In the genomic region with DNA sequence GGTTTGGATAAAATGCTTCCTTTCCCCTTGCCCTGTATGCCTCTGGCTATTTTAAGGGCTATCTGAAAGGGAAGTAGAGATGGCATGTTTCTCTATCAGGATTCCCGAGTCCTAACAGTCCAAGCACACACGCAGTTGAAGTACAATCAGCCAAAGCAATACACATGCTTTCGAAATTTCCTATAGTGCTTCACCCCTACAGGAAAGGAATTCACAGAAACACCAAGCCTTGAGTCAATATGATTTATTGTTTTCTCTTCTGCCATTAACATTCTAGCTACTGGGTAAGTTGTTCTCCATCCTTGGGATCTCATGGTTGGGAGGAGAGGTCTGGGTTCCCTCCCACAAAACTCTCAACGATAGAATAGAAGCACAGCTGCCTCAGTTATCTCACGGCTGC, we compare ENCODE assay signal across 25 cellular contexts. TPM values are rescaled to one million over a fixed set of nuclear protein-coding genes. Genes with fewer than 3 reads are reported as not detected.
DNase-seq lines count a peak whose midpoint lies in the region; ATAC-seq and TF ChIP-seq lines count a peak whose summit lies in the region.
"Had no signal": no experiment of that assay in that cellular context is flagged by ENCODE, and none has a peak within 500 bp of the region (broad histone marks: within the 10 kb centered on the region; RNA-seq: fewer than 3 reads in every experiment).

No MANE protein-coding gene starts in this region.

- intact Hi-C loops in activated CD8-positive, alpha-beta T cell treated with anti-CD3 and anti-CD28 coated beads for 36 hours (cut with micrococcal nuclease) = no loop called here
- intact Hi-C loops in vagina (cut with DNase I) = no loop called here

- H3K4me1 ChIP-seq in neutrophil (ENCODE audit: control insufficient read depth in 1 of 2, insufficient read depth in 1 of 2, low read depth in 1 of 2, low read length in 1 of 2) = peaks cover 13 to 16% of the 10 kb centered on the region in 2 experiments
- H3K4me1 ChIP-seq in vagina = no peaks in the 10 kb centered on the region
- H3K4me1 ChIP-seq: BE2C had no signal

- H3K36me3 Mint-ChIP-seq in activated CD8-positive, alpha-beta T cell treated with anti-CD3 and anti-CD28 coated beads for 36 hours (ENCODE audit: low read depth) = no peaks in the 10 kb centered on the region

- CTCF ChIA-PET in activated CD8-positive, alpha-beta T cell treated with anti-CD3 and anti-CD28 coated beads for 36 hours (lab: Charles Lee) = interaction anchor here (1.0 to 8.5 kb wide), 13 partner anchors 9 to 195 kb away, joined by 3 to 104 read pairs (median 7); a partner anchor contains a TSS

- H3K4me3 ChIP-seq in neutrophil (ENCODE audit: low read depth in 1 of 2, low read length in 1 of 2) (no peak overlapping the region), vagina (no peak overlapping the region)
- H3K4me3 ChIP-seq: SK-N-MC had no signal

- peak; percentile 38 for DNase-seq in SKM-1 (lab: John Stamatoyannopoulos, UW; ENCODE audit: unreplicated experiment)
- no peak for DNase-seq in SKM-1 treated with dmso at 0.1 percent for 144 hours (lab: John Stamatoyannopoulos, UW; ENCODE audit: unreplicated experiment)
- DNase-seq in NCI-H226 = peak; percentile 80
- DNase-seq in activated CD8-positive, alpha-beta T cell treated with anti-CD3 and anti-CD28 coated beads for 36 hours = no peak
- DNase-seq in activated CD4-positive, alpha-beta T cell treated with anti-CD3 and anti-CD28 coated beads for 1 hour = no peak
- DNase-seq in vagina (ENCODE audit: extremely low spot score in 2 of 2) = no peak
- DNase-seq: 8988T, ACHN, BE2C, Calu3, DMS79 treated with DMSO at 0.1 percent for 48 hours, GF-D8, NCI-H1105 treated with DMSO at 0.1 percent for 48 hours, NCI-H1694, NCI-H2029 treated with DMSO at 0.1 percent for 48 hours, NCI-H526 treated with DMSO at 0.1 percent for 48 hours, SHP77 treated with DMSO at 0.1 percent for 48 hours had no signal

- TF ChIP-seq POLR2A in vagina (IDR thresholded peaks at IDR 0.05) = no peak

- H3K27ac ChIP-seq in neutrophil (peak overlapping the region; percentile 54), vagina (no peak overlapping the region)
- H3K27ac ChIP-seq: SK-N-MC had no signal

- no peak overlapping the region for H3K4me3 Mint-ChIP-seq in activated CD8-positive, alpha-beta T cell treated with anti-CD3 and anti-CD28 coated beads for 36 hours

- no peak for ATAC-seq in activated CD8-positive, alpha-beta T cell treated with anti-CD3 and anti-CD28 coated beads for 36 hours
- ATAC-seq in HG03469 (IDR thresholded peaks at IDR 0.05; ENCODE audit: unreplicated experiment) = no peak
- ATAC-seq: HCT116, Panc1 had no signal

- H3K36me3 ChIP-seq in neutrophil (no peaks in the 10 kb centered on the region), vagina (no peaks in the 10 kb centered on the region)
- H3K36me3 ChIP-seq: BE2C had no signal

- POLR2A ChIA-PET in activated CD8-positive, alpha-beta T cell treated with anti-CD3 and anti-CD28 coated beads for 36 hours (lab: Charles Lee) = interaction anchor here (1.6 kb wide), 1 partner anchor 39 kb away, joined by 10 read pairs; no protein-coding TSS in a partner anchor

- TF ChIP-seq CTCF in activated CD8-positive, alpha-beta T cell treated with anti-CD3 and anti-CD28 coated beads for 36 hours (IDR thresholded peaks at IDR 0.05) = no peak
- TF ChIP-seq CTCF in neutrophil (IDR thresholded peaks at IDR 0.05) = no peak
- no peak for TF ChIP-seq CTCF in vagina (IDR thresholded peaks at IDR 0.05)

- H3K27me3 Mint-ChIP-seq in activated CD8-positive, alpha-beta T cell treated with anti-CD3 and anti-CD28 coated beads for 36 hours = no peaks in the 10 kb centered on the region

- H3K27ac Mint-ChIP-seq in activated CD8-positive, alpha-beta T cell treated with anti-CD3 and anti-CD28 coated beads for 36 hours = peak overlapping the region; percentile 9

- H3K9me3 ChIP-seq in neutrophil (no peaks in the 10 kb centered on the region), vagina (no peaks in the 10 kb centered on the region)
- H3K9me3 ChIP-seq: BE2C had no signal

- no peaks in the 10 kb centered on the region for H3K27me3 ChIP-seq in neutrophil
- H3K27me3 ChIP-seq in vagina = no peaks in the 10 kb centered on the region

- H3K4me1 Mint-ChIP-seq in activated CD8-positive, alpha-beta T cell treated with anti-CD3 and anti-CD28 coated beads for 36 hours (ENCODE audit: low read depth) = peaks cover 30% of the 10 kb centered on the region

- no peaks in the 10 kb centered on the region for H3K9me3 Mint-ChIP-seq in activated CD8-positive, alpha-beta T cell treated with anti-CD3 and anti-CD28 coated beads for 36 hours

RNA-seq across cellular contexts. Expression of a gene that starts 8.7 kb away (rescaled TPM):
- not detected for total RNA-seq in activated CD8-positive, alpha-beta T cell treated with anti-CD3 and anti-CD28 coated beads for 36 hours
- 1.5 TPM for total RNA-seq in vagina
- total RNA-seq: Calu3, H1, NCI-H460, OCI-LY7 had no signal

RNA-seq across cellular contexts. Expression of a gene that starts 13.6 kb away (rescaled TPM):
- total RNA-seq in activated CD8-positive, alpha-beta T cell treated with anti-CD3 and anti-CD28 coated beads for 36 hours = 1 to 10 TPM; 1.4 to 1.8 TPM
- 2.0 TPM for total RNA-seq in vagina
- total RNA-seq: Calu3, H1, NCI-H460, OCI-LY7 had no signal

Comparison
In these comparisons a context has a peak if more than half of its experiments do, and no peak if none do; other contexts are left out.
1. DNase-seq: peak in SKM-1 (single experiment) and NCI-H226 (single experiment); none in SKM-1 treated with dmso at 0.1 percent for 144 hours (single experiment), activated CD8-positive, alpha-beta T cell treated with anti-CD3 and anti-CD28 coated beads for 36 hours (single experiment), activated CD4-positive, alpha-beta T cell treated with anti-CD3 and anti-CD28 coated beads for 1 hour (single experiment) and vagina (0 of 2).